In genomic region chr10:60646966-60647796, GRCh38 we compare ENCODE assay signal across 8 cellular contexts.
A peak's percentile ranks its signal among the peaks of the same experiment; 100 is the strongest.
DNase-seq lines count a peak whose midpoint lies in the region; ATAC-seq and TF ChIP-seq lines count a peak whose summit lies in the region.

No MANE protein-coding gene starts in this region.

- TF ChIP-seq CTCF in SU-DHL-6 (IDR thresholded peaks at IDR 0.05; ENCODE audit: insufficient read depth, low read length, poor library complexity, severe bottlenecking) = peak; percentile 73

- H3K36me3 ChIP-seq in SU-DHL-6 (ENCODE audit: low read length) = no peaks in the 10 kb centered on the region

- no peaks in the 10 kb centered on the region for H3K27me3 ChIP-seq in SU-DHL-6 (ENCODE audit: low read length)

- no peak overlapping the region for H3K9ac ChIP-seq in SU-DHL-6 (ENCODE audit: low read length)

- DNase-seq in NCI-H2029 treated with DMSO at 0.1 percent for 48 hours (lab: John Stamatoyannopoulos, UW) = peak; percentile 12
- DNase-seq in NCI-H2029 (lab: John Stamatoyannopoulos, UW) = no peak
- DNase-seq in Jurkat, Clone E6-1 (ENCODE audit: low read depth, low spot score) = peak; percentile 46
- peak; percentile 47 to 62 for DNase-seq in dermis microvascular lymphatic vessel endothelial cell (ENCODE audit: low read depth in 2 of 2)
- peak; percentile 53 for DNase-seq in mucosa of gallbladder (ENCODE audit: low spot score)
- DNase-seq in epidermal melanocyte (ENCODE audit: insufficient read length, low spot score) = no peak

- H3K4me2 ChIP-seq in SU-DHL-6 (ENCODE audit: low read depth, low read length, poor library complexity, severe bottlenecking) = no peak overlapping the region

- H4K20me1 ChIP-seq in SU-DHL-6 (ENCODE audit: low read depth, low read length) = no peaks in the 10 kb centered on the region

- ATAC-seq in GM19455 (IDR thresholded peaks at IDR 0.05; ENCODE audit: unreplicated experiment) = peak; percentile 79

- no peak overlapping the region for H2AFZ ChIP-seq in SU-DHL-6 (ENCODE audit: low read depth, low read length, severe bottlenecking)

- no peaks in the 10 kb centered on the region for H3F3A ChIP-seq in SU-DHL-6 (ENCODE audit: insufficient read depth)

- H3K4me3 ChIP-seq in Jurkat, Clone E6-1 (ENCODE audit: low read length) = no peak overlapping the region
- H3K4me3 ChIP-seq in SU-DHL-6 (ENCODE audit: insufficient read depth, low read length, poor library complexity, severe bottlenecking) = no peak overlapping the region

- H3K79me2 ChIP-seq in SU-DHL-6 (ENCODE audit: insufficient read depth, low read length) = no peaks in the 10 kb centered on the region

- no peaks in the 10 kb centered on the region for H3K9me2 ChIP-seq in SU-DHL-6 (replicated peaks; ENCODE audit: insufficient read depth, low read length)

- H3K27ac ChIP-seq in SU-DHL-6 (ENCODE audit: low read depth, low read length) = no peak overlapping the region

- H3K9me3 ChIP-seq in SU-DHL-6 (ENCODE audit: insufficient read depth, low read length) = no peaks in the 10 kb centered on the region

Comparison
In these comparisons a context has a peak if more than half of its experiments do, and no peak if none do; other contexts are left out.
1. DNase-seq: peak in NCI-H2029 treated with DMSO at 0.1 percent for 48 hours (single experiment), Jurkat, Clone E6-1 (single experiment), dermis microvascular lymphatic vessel endothelial cell (2 of 2) and mucosa of gallbladder (single experiment); none in NCI-H2029 (single experiment) and epidermal melanocyte (single experiment).